20 cellular contexts compared by ENCODE assay signal in genomic region chr9:79776581-79776980, GRCh38.
DNase-seq lines count a peak whose midpoint lies in the region; ATAC-seq and TF ChIP-seq lines count a peak whose summit lies in the region.
"Had no signal": no experiment of that assay in that cellular context is flagged by ENCODE, and none has a peak within 500 bp of the region (broad histone marks: within the 10 kb centered on the region; RNA-seq: fewer than 3 reads in every experiment).

No MANE protein-coding gene starts in this region.

- H3F3A ChIP-seq in smooth muscle cell (ENCODE audit: low read depth) = no peaks in the 10 kb centered on the region

- H3K36me3 ChIP-seq in smooth muscle cell (ENCODE audit: low read depth) = no peaks in the 10 kb centered on the region

- ATAC-seq in GM21528 (IDR thresholded peaks at IDR 0.05; ENCODE audit: low FRiP score, unreplicated experiment) = no peak
- ATAC-seq: K562 had no signal

- H3K9ac ChIP-seq in smooth muscle cell (ENCODE audit: low read depth) = no peak overlapping the region

- no peaks in the 10 kb centered on the region for H3K4me1 ChIP-seq in smooth muscle cell (ENCODE audit: low read depth)

- no peaks in the 10 kb centered on the region for H3K79me2 ChIP-seq in smooth muscle cell (ENCODE audit: low read depth)

- TF ChIP-seq CTCF in epithelial cell of esophagus (IDR thresholded peaks at IDR 0.05; ENCODE audit: insufficient read depth, low read depth, low read length, missing control alignments) = no peak
- TF ChIP-seq CTCF in smooth muscle cell (IDR thresholded peaks at IDR 0.05; ENCODE audit: borderline replicate concordance, insufficient read depth, poor library complexity, severe bottlenecking) = no peak

- H3K4me3 ChIP-seq in epithelial cell of esophagus (ENCODE audit: low read length) (no peak overlapping the region), smooth muscle cell (no peak overlapping the region)
- H3K4me3 ChIP-seq: K562 had no signal

- H4K20me1 ChIP-seq in smooth muscle cell (ENCODE audit: low read depth) = no peaks in the 10 kb centered on the region

- no peaks in the 10 kb centered on the region for H3K27me3 ChIP-seq in smooth muscle cell (ENCODE audit: low read depth)

- H3K9me3 ChIP-seq in smooth muscle cell (replicated peaks; ENCODE audit: low read depth) = no peaks in the 10 kb centered on the region

- no peak overlapping the region for H3K4me2 ChIP-seq in smooth muscle cell

- DNase-seq in SIG-M5 treated with dmso at 0.1 percent for 504 hours (lab: John Stamatoyannopoulos, UW; ENCODE audit: unreplicated experiment) (peak; percentile 44), SIG-M5 (lab: John Stamatoyannopoulos, UW) (no peak), NCI-H1417 treated with DMSO at 0.1 percent for 48 hours (lab: John Stamatoyannopoulos, UW) (peak; percentile 15), epithelial cell of esophagus (ENCODE audit: low read depth) (peak; percentile 74), smooth muscle cell (lab: John Stamatoyannopoulos, UW; ENCODE audit: unreplicated experiment) (no peak), HT-29 (ENCODE audit: low spot score) (no peak), OCI-M2 (lab: John Stamatoyannopoulos, UW; ENCODE audit: unreplicated experiment) (no peak)
- DNase-seq: C1 segment of cervical spinal cord, DMS 273 treated with DMSO at 0.1 percent for 48 hours, H9, NCI-H146, NCI-H2081 treated with DMSO at 0.1 percent for 48 hours, NCI-H2227 treated with DMSO at 0.1 percent for 48 hours, NCI-H526 treated with DMSO at 0.1 percent for 48 hours, OCI-M1, SW 1271 had no signal

- WGBS in smooth muscle cell (ENCODE audit: low lambda C conversion rate) = 54% methylated on average over 2 of the region's 2 CpGs

- H3K27ac ChIP-seq in smooth muscle cell (ENCODE audit: low read depth) = peak overlapping the region; percentile 61
- H3K27ac ChIP-seq: HL-60, RWPE1 had no signal

- no peak overlapping the region for H2AFZ ChIP-seq in smooth muscle cell (ENCODE audit: low read depth)

Comparison
In these comparisons a context has a peak if more than half of its experiments do, and no peak if none do; other contexts are left out.
1. DNase-seq: peak in SIG-M5 treated with dmso at 0.1 percent for 504 hours (single experiment), NCI-H1417 treated with DMSO at 0.1 percent for 48 hours (single experiment) and epithelial cell of esophagus (single experiment); none in SIG-M5 (single experiment), smooth muscle cell (single experiment), HT-29 (single experiment) and OCI-M2 (single experiment).